ENCODE assay signal across 22 cellular contexts in genomic region chr12:98351089-98351488, GRCh38.
DNase-seq lines count a peak whose midpoint lies in the region; ATAC-seq and TF ChIP-seq lines count a peak whose summit lies in the region.
"Had no signal": no experiment of that assay in that cellular context is flagged by ENCODE, and none has a peak within 500 bp of the region (broad histone marks: within the 10 kb centered on the region; RNA-seq: fewer than 3 reads in every experiment).

No MANE protein-coding gene starts in this region.

- peaks cover 46% of the 10 kb centered on the region for H3K4me1 ChIP-seq in mammary epithelial cell (ENCODE audit: insufficient read depth, low read length)
- peaks cover 2% of the 10 kb centered on the region for H3K4me1 ChIP-seq in endodermal cell (ENCODE audit: control insufficient read depth, insufficient read depth, low read length)
- no peaks in the 10 kb centered on the region for H3K4me1 ChIP-seq in Peyer's patch
- no peaks in the 10 kb centered on the region for H3K4me1 ChIP-seq in colonic mucosa
- H3K4me1 ChIP-seq: BLaER1 had no signal

- DNase-seq in mammary epithelial cell (no peak), MCF 10A (ENCODE audit: unreplicated experiment) (no peak), endodermal cell (peak; percentile 7), Peyer's patch (no peak), colonic mucosa (no peak), NCI-H446 (lab: John Stamatoyannopoulos, UW) (no peak)
- DNase-seq in stimulated activated effector memory CD8-positive, alpha-beta T cell treated with anti-CD3 and anti-CD28 coated beads, Interleukin-12 subunit alpha, Interleukin-12 subunit beta, amount 100 ng/mL, for 72 hours (ENCODE audit: low spot score in 2 of 2) = no peak
- DNase-seq: 8988T; CD4-positive, alpha-beta T cell; H7; Karpas-422; NCI-H1105; NCI-H1436 treated with DMSO at 0.1 percent for 48 hours; NCI-H1930; NCI-H2107; NCI-H526; NCI-H82; NK-92 treated with Interleukin-12 subunit alpha and Interleukin-12 subunit beta, amount 100 ng/mL, for 24 hours had no signal

- H3K27me3 Mint-ChIP-seq in MCF 10A (ENCODE audit: insufficient read depth, unreplicated experiment) = no peaks in the 10 kb centered on the region
- no peaks in the 10 kb centered on the region for H3K27me3 Mint-ChIP-seq in endodermal cell (ENCODE audit: insufficient read depth)

- intact Hi-C loops in mammary epithelial cell (cut with micrococcal nuclease) (no loop called here), MCF 10A (cut with micrococcal nuclease) (no loop called here), colonic mucosa (cut with DNase I) (no loop called here)

- H3K9me3 Mint-ChIP-seq in MCF 10A (ENCODE audit: unreplicated experiment) (no peaks in the 10 kb centered on the region), endodermal cell (no peaks in the 10 kb centered on the region)
- no peaks in the 10 kb centered on the region for H3K9me3 Mint-ChIP-seq in stimulated activated effector memory CD8-positive, alpha-beta T cell treated with anti-CD3 and anti-CD28 coated beads, Interleukin-12 subunit alpha, Interleukin-12 subunit beta, amount 100 ng/mL, for 72 hours
- H3K9me3 Mint-ChIP-seq: CD4-positive, alpha-beta T cell had no signal

- no peaks in the 10 kb centered on the region for H3K9me3 ChIP-seq in mammary epithelial cell (replicated peaks; ENCODE audit: insufficient read depth, low read length)
- H3K9me3 ChIP-seq in endodermal cell (ENCODE audit: control insufficient read depth, low read length) = peaks cover 6% of the 10 kb centered on the region
- no peaks in the 10 kb centered on the region for H3K9me3 ChIP-seq in Peyer's patch
- H3K9me3 ChIP-seq in colonic mucosa = no peaks in the 10 kb centered on the region
- H3K9me3 ChIP-seq: BLaER1 had no signal

- H4K20me1 ChIP-seq in mammary epithelial cell (ENCODE audit: insufficient read depth, low read length) = no peaks in the 10 kb centered on the region
- H4K20me1 ChIP-seq: BLaER1 had no signal

- H3K27me3 ChIP-seq in mammary epithelial cell (ENCODE audit: insufficient read depth, low read length) (no peaks in the 10 kb centered on the region), endodermal cell (ENCODE audit: control insufficient read depth, insufficient read depth, low read length, poor library complexity, severe bottlenecking) (no peaks in the 10 kb centered on the region), Peyer's patch (no peaks in the 10 kb centered on the region), colonic mucosa (no peaks in the 10 kb centered on the region)
- H3K27me3 ChIP-seq: BLaER1 had no signal

- no peak overlapping the region for H3K4me3 Mint-ChIP-seq in MCF 10A (ENCODE audit: unreplicated experiment)
- no peak overlapping the region for H3K4me3 Mint-ChIP-seq in endodermal cell
- no peak overlapping the region for H3K4me3 Mint-ChIP-seq in stimulated activated effector memory CD8-positive, alpha-beta T cell treated with anti-CD3 and anti-CD28 coated beads, Interleukin-12 subunit alpha, Interleukin-12 subunit beta, amount 100 ng/mL, for 72 hours
- H3K4me3 Mint-ChIP-seq: CD4-positive, alpha-beta T cell had no signal

- no peak overlapping the region for H2AFZ ChIP-seq in mammary epithelial cell (ENCODE audit: low read depth, low read length)

- no peak for TF ChIP-seq POLR2A in Peyer's patch (IDR thresholded peaks at IDR 0.05)

- in situ Hi-C loops in mammary epithelial cell (cut with MboI; ENCODE audit: low sequenced_read_pairs in 2 of 2) = no loop called here

- H3K27ac ChIP-seq in mammary epithelial cell (ENCODE audit: insufficient read depth, low read depth, low read length) (no peak overlapping the region), endodermal cell (ENCODE audit: low read depth, low read length) (no peak overlapping the region), Peyer's patch (no peak overlapping the region), colonic mucosa (no peak overlapping the region)
- H3K27ac ChIP-seq: BLaER1 had no signal

- H3K4me3 ChIP-seq in mammary epithelial cell (replicated peaks in 1 of 3; ENCODE audit: insufficient read depth in 1 of 3, low read depth in 2 of 3, low read length in 3 of 3) = no peak overlapping the region
- H3K4me3 ChIP-seq in endodermal cell (ENCODE audit: low read length) = no peak overlapping the region
- no peak overlapping the region for H3K4me3 ChIP-seq in Peyer's patch
- H3K4me3 ChIP-seq in colonic mucosa = no peak overlapping the region
- H3K4me3 ChIP-seq: BLaER1 had no signal

- dilution Hi-C loops in mammary epithelial cell (cut with HindIII; ENCODE audit: low sequenced_read_pairs) = no loop called here

- H3K79me2 ChIP-seq in mammary epithelial cell (ENCODE audit: insufficient read depth, low read length) = no peaks in the 10 kb centered on the region

- POLR2A ChIA-PET in MCF 10A (lab: Yijun Ruan, JAX) = no interaction called here

- CTCF ChIA-PET in mammary epithelial cell (lab: Charles Lee; ENCODE audit: low non-redundant PET) (no interaction called here), MCF 10A (lab: Yijun Ruan, JAX) (interaction anchor here (0.5 to 0.8 kb wide), 4 partner anchors 14 to 1365 kb away, joined by 3 to 4 read pairs (median 4); no protein-coding TSS in a partner anchor)

- TF ChIP-seq CTCF in mammary epithelial cell (conservative IDR thresholded peaks at IDR 0.05 in 1 of 2, IDR thresholded peaks at IDR 0.05 in 1 of 2; ENCODE audit: extremely low read depth in 1 of 2, insufficient read depth in 1 of 2, low read depth in 1 of 2, low read length in 2 of 2) (no peak), MCF 10A (IDR thresholded peaks at IDR 0.05; ENCODE audit: unreplicated experiment) (no peak), endodermal cell (conservative IDR thresholded peaks at IDR 0.05) (no peak), Peyer's patch (IDR thresholded peaks at IDR 0.05) (no peak), colonic mucosa (IDR thresholded peaks at IDR 0.05) (no peak)

- H3K4me1 Mint-ChIP-seq in MCF 10A (ENCODE audit: insufficient read depth, unreplicated experiment) (peaks cover 11% of the 10 kb centered on the region), endodermal cell (peaks cover 36% of the 10 kb centered on the region)
- peaks cover 19% of the 10 kb centered on the region for H3K4me1 Mint-ChIP-seq in stimulated activated effector memory CD8-positive, alpha-beta T cell treated with anti-CD3 and anti-CD28 coated beads, Interleukin-12 subunit alpha, Interleukin-12 subunit beta, amount 100 ng/mL, for 72 hours

- no peak overlapping the region for H3K27ac Mint-ChIP-seq in MCF 10A (ENCODE audit: low read depth, unreplicated experiment)
- H3K27ac Mint-ChIP-seq in endodermal cell = no peak overlapping the region
- no peak overlapping the region for H3K27ac Mint-ChIP-seq in stimulated activated effector memory CD8-positive, alpha-beta T cell treated with anti-CD3 and anti-CD28 coated beads, Interleukin-12 subunit alpha, Interleukin-12 subunit beta, amount 100 ng/mL, for 72 hours
- H3K27ac Mint-ChIP-seq: CD4-positive, alpha-beta T cell had no signal

- WGBS in mammary epithelial cell (ENCODE audit: low coverage, missing lambda C conversion rate) = 97% methylated on average over 6 of the region's 6 CpGs
- 96 to 98% methylated on average over 4 to 6 of the region's 6 CpGs for WGBS in endodermal cell (ENCODE audit: insufficient coverage in 1 of 2, insufficient read length in 1 of 2), 2 experiments

- BruUV-seq in mammary epithelial cell (replicated peaks; lab: Mats Ljungman, UMichigan) (TSS peak; percentile 96), MCF 10A (replicated peaks; lab: Mats Ljungman, UMichigan) (no TSS peak)

- H3K36me3 Mint-ChIP-seq in MCF 10A (ENCODE audit: insufficient read depth, unreplicated experiment) (no peaks in the 10 kb centered on the region), endodermal cell (ENCODE audit: low read depth) (no peaks in the 10 kb centered on the region)
- no peaks in the 10 kb centered on the region for H3K36me3 Mint-ChIP-seq in stimulated activated effector memory CD8-positive, alpha-beta T cell treated with anti-CD3 and anti-CD28 coated beads, Interleukin-12 subunit alpha, Interleukin-12 subunit beta, amount 100 ng/mL, for 72 hours

- H3K9ac ChIP-seq in mammary epithelial cell (ENCODE audit: insufficient read depth, low read length) (no peak overlapping the region), endodermal cell (ENCODE audit: extremely low read depth, low read length, poor library complexity, severe bottlenecking) (no peak overlapping the region), colonic mucosa (ENCODE audit: low read depth in 2 of 2, low read length in 2 of 2) (no peak overlapping the region)
- H3K9ac ChIP-seq: BLaER1 had no signal

- H3K36me3 ChIP-seq in mammary epithelial cell (ENCODE audit: insufficient read depth, low read length) (no peaks in the 10 kb centered on the region), endodermal cell (ENCODE audit: control insufficient read depth, insufficient read depth, low read length) (no peaks in the 10 kb centered on the region), Peyer's patch (no peaks in the 10 kb centered on the region), colonic mucosa (no peaks in the 10 kb centered on the region)
- H3K36me3 ChIP-seq: BLaER1 had no signal

- peak; percentile 33 for ATAC-seq in HG02885 (IDR thresholded peaks at IDR 0.05; ENCODE audit: poor library complexity, unreplicated experiment)
- ATAC-seq in stimulated activated effector memory CD8-positive, alpha-beta T cell treated with anti-CD3 and anti-CD28 coated beads, Interleukin-12 subunit alpha, Interleukin-12 subunit beta, amount 100 ng/mL, for 72 hours = peak; percentile 39
- ATAC-seq: HepG2, Panc1 had no signal

- H3K4me2 ChIP-seq in mammary epithelial cell (ENCODE audit: insufficient read depth, low read depth, low read length) = no peak overlapping the region
- H3K4me2 ChIP-seq: BLaER1 had no signal
